ENCODE assay signal across 16 cellular contexts in genomic region chr4:12144051-12144450, GRCh38.
DNase-seq lines count a peak whose midpoint lies in the region; ATAC-seq and TF ChIP-seq lines count a peak whose summit lies in the region.
"Had no signal": no experiment of that assay in that cellular context is flagged by ENCODE, and none has a peak within 500 bp of the region (broad histone marks: within the 10 kb centered on the region; RNA-seq: fewer than 3 reads in every experiment).

No MANE protein-coding gene starts in this region.

- H3K27ac ChIP-seq in RWPE2 (ENCODE audit: poor library complexity, severe bottlenecking) (no peak overlapping the region), epithelial cell of prostate (no peak overlapping the region)
- H3K27ac ChIP-seq: BLaER1 treated with 17β-estradiol and CSF1 and Interleukin-3, amounts not matched to agents 10 nM and 100 nM; GM23248; HL-60 had no signal

- no peaks in the 10 kb centered on the region for H3K36me3 ChIP-seq in RWPE2 (ENCODE audit: low read depth)
- H3K36me3 ChIP-seq: BLaER1 treated with 17β-estradiol and CSF1 and Interleukin-3, amounts not matched to agents 10 nM and 100 nM; HAP-1 had no signal

- ATAC-seq in RWPE2 (ENCODE audit: low read depth): peak; percentile 40; the same call in 1 of the 3 replicates
- ATAC-seq: CD8-positive, alpha-beta T cell; GM12878 had no signal

- H3K9me3 ChIP-seq in RWPE2 (ENCODE audit: severe bottlenecking): no peaks in the 10 kb centered on the region
- H3K9me3 ChIP-seq: HAP-1 had no signal

- DNase-seq in NOMO-1 treated with DMSO at 0.1 percent for 48 hours (lab: John Stamatoyannopoulos, UW; ENCODE audit: unreplicated experiment) (peak; percentile 3), NOMO-1 treated with dmso at 0.1 percent for 144 hours (lab: John Stamatoyannopoulos, UW; ENCODE audit: unreplicated experiment) (no peak), RWPE2 (ENCODE audit: low spot score) (no peak), epithelial cell of prostate (ENCODE audit: low read depth, low spot score) (peak; percentile 14), midbrain (lab: John Stamatoyannopoulos, UW) (no peak)
- no peak for DNase-seq in stimulated activated CD4-positive, alpha-beta T cell treated with anti-CD3 and anti-CD28 coated beads, Interleukin-4, amount 100 ng/mL, for 4 hours
- DNase-seq: Calu3; CD8-positive, alpha-beta T cell; DND-41; EL; GM23248; IMR-90 had no signal

- H3K27me3 ChIP-seq in RWPE2 (ENCODE audit: insufficient read depth, poor library complexity, severe bottlenecking): no peaks in the 10 kb centered on the region
- H3K27me3 ChIP-seq: BLaER1 treated with 17β-estradiol and CSF1 and Interleukin-3, amounts not matched to agents 10 nM and 100 nM had no signal

- H3K4me3 ChIP-seq in RWPE2 (ENCODE audit: severe bottlenecking): no peak overlapping the region
- H3K4me3 ChIP-seq: BLaER1 treated with 17β-estradiol and CSF1 and Interleukin-3, amounts not matched to agents 10 nM and 100 nM; GM12878; GM23248; HAP-1 had no signal

- TF ChIP-seq CTCF in RWPE2 (IDR thresholded peaks at IDR 0.05; ENCODE audit: poor library complexity, severe bottlenecking): no peak

- no peaks in the 10 kb centered on the region for H3K4me1 ChIP-seq in RWPE2 (ENCODE audit: insufficient read depth, poor library complexity, severe bottlenecking)
- H3K4me1 ChIP-seq: HAP-1 had no signal

Comparison
In these comparisons a context has a peak if more than half of its experiments do, and no peak if none do; other contexts are left out.
1. DNase-seq: peak in NOMO-1 treated with DMSO at 0.1 percent for 48 hours (single experiment) and epithelial cell of prostate (single experiment); none in NOMO-1 treated with dmso at 0.1 percent for 144 hours (single experiment), RWPE2 (single experiment), midbrain (single experiment) and stimulated activated CD4-positive, alpha-beta T cell treated with anti-CD3 and anti-CD28 coated beads, Interleukin-4, amount 100 ng/mL, for 4 hours (0 of 2).